1 cellular context compared by ENCODE assay signal in genomic region chr3:119301662-119302061, GRCh38.
TF ChIP-seq lines count a peak whose summit lies in the region.

No MANE protein-coding gene starts in this region.

TF ChIP-seq in IMR-90, 13 proteins besides CTCF, POLR2A, EP300 and RAD21:
- TF ChIP-seq MAFK (IDR thresholded peaks at IDR 0.05; ENCODE audit: low read depth, low read length) (no peak), BHLHE40 (IDR thresholded peaks at IDR 0.05; ENCODE audit: low read depth, low read length) (no peak), CEBPB (IDR thresholded peaks at IDR 0.05; ENCODE audit: low read depth, low read length) (no peak), CHD1 (IDR thresholded peaks at IDR 0.05; ENCODE audit: low read depth, low read length) (no peak), RFX5 (IDR thresholded peaks at IDR 0.05; ENCODE audit: low read depth, low read length) (no peak), FOS (IDR thresholded peaks at IDR 0.05; ENCODE audit: low read depth, low read length) (no peak), SMC3 (IDR thresholded peaks at IDR 0.05; ENCODE audit: low read depth, low read length) (no peak), RCOR1 (IDR thresholded peaks at IDR 0.05; ENCODE audit: insufficient replicate concordance, low read length) (no peak)
TF ChIP-seq in IMR-90: peak in this region for 0.
